ENCODE assay signal across 17 cellular contexts in the genomic region with DNA sequence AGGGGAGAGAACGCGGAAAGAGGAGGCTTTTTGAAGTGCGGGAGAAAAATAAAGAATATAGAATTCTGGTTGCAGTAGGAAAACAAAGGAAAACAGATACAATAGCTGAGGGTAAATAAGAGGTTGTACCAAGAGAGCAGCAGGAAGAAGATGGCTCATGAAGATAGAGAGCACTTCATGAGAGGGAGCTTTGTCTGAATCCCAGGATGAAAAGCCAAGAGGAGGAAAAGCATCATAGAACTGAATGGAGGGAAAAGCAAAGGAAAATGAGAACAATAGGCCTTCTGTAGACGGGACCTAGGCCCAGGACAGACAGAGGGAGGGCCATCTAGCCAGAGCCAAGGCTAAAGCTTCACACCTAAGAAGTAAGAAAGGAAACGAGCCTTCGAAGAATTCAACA. TPM values are rescaled to one million over a fixed set of nuclear protein-coding genes. Genes with fewer than 3 reads are reported as not detected.
"Had no signal": no experiment of that assay in that cellular context is flagged by ENCODE, and none has a peak within 500 bp of the region (broad histone marks: within the 10 kb centered on the region; RNA-seq: fewer than 3 reads in every experiment).

No MANE protein-coding gene starts in this region.

- H3K79me2 ChIP-seq: parathyroid adenoma had no signal

- H3K36me3 ChIP-seq: ascending aorta, esophagus squamous epithelium, heart left ventricle had no signal

- H3K27me3 Mint-ChIP-seq: T-cell had no signal

- H3K36me3 Mint-ChIP-seq: T-cell had no signal

- H3K27ac ChIP-seq: ascending aorta, esophagus squamous epithelium, heart left ventricle, parathyroid adenoma, VCaP had no signal

- DNase-seq: activated CD4-positive, alpha-beta T cell treated with anti-CD3 and anti-CD28 coated beads for 4 hours; activated CD8-positive, alpha-beta memory T cell treated with anti-CD3 and anti-CD28 coated beads, Interleukin-2, amount 50 U/mL, for 48 hours; activated CD8-positive, alpha-beta T cell treated with anti-CD3 and anti-CD28 coated beads, Interleukin-2, amount 10 ng/mL, durations not matched to agents 7 days and 5 days; esophagus squamous epithelium; foreskin fibroblast; heart left ventricle; nephron progenitor cell; right cardiac atrium; stimulated activated CD4-positive, alpha-beta T cell treated with anti-CD3 and anti-CD28 coated beads, Interleukin-2, amount 100 ng/mL, for 24 hours; stimulated activated naive CD4-positive, alpha-beta T cell; substantia nigra; T-cell; trophoblast cell had no signal

- H3K4me3 ChIP-seq: ascending aorta, esophagus squamous epithelium, heart left ventricle had no signal

- H3K4me3 Mint-ChIP-seq: activated CD8-positive, alpha-beta T cell treated with anti-CD3 and anti-CD28 coated beads, Interleukin-2, amount 10 ng/mL, durations not matched to agents 7 days and 5 days; nephron progenitor cell; T-cell had no signal

- H3K9ac ChIP-seq: parathyroid adenoma had no signal

- H3K9me3 ChIP-seq: ascending aorta, esophagus squamous epithelium, heart left ventricle had no signal

- H3K27me3 ChIP-seq: ascending aorta, esophagus squamous epithelium, heart left ventricle had no signal

- ATAC-seq: activated CD8-positive, alpha-beta T cell treated with anti-CD3 and anti-CD28 coated beads, Interleukin-2, amount 10 ng/mL, durations not matched to agents 7 days and 5 days; heart left ventricle; right cardiac atrium; T-cell had no signal

- H3K27ac Mint-ChIP-seq: activated CD8-positive, alpha-beta T cell treated with anti-CD3 and anti-CD28 coated beads, Interleukin-2, amount 10 ng/mL, durations not matched to agents 7 days and 5 days; nephron progenitor cell; T-cell had no signal

- H3K4me1 ChIP-seq: ascending aorta, esophagus squamous epithelium, heart left ventricle, parathyroid adenoma had no signal

- H2AFZ ChIP-seq: parathyroid adenoma had no signal

- H3K9me3 Mint-ChIP-seq: nephron progenitor cell, T-cell had no signal

- H3K4me1 Mint-ChIP-seq: nephron progenitor cell had no signal

RNA-seq across cellular contexts. Expression of gene ATP6V1G3, which starts 49.5 kb away (rescaled TPM):
- total RNA-seq: activated CD8-positive, alpha-beta T cell treated with anti-CD3 and anti-CD28 coated beads, Interleukin-2, amount 10 ng/mL, durations not matched to agents 7 days and 5 days; ascending aorta; esophagus squamous epithelium; heart left ventricle; lung microvascular endothelial cell; right cardiac atrium; T-cell had no signal
- polyA plus RNA-seq: heart left ventricle, right cardiac atrium had no signal
